10 cellular contexts compared by ENCODE assay signal in the genomic region with DNA sequence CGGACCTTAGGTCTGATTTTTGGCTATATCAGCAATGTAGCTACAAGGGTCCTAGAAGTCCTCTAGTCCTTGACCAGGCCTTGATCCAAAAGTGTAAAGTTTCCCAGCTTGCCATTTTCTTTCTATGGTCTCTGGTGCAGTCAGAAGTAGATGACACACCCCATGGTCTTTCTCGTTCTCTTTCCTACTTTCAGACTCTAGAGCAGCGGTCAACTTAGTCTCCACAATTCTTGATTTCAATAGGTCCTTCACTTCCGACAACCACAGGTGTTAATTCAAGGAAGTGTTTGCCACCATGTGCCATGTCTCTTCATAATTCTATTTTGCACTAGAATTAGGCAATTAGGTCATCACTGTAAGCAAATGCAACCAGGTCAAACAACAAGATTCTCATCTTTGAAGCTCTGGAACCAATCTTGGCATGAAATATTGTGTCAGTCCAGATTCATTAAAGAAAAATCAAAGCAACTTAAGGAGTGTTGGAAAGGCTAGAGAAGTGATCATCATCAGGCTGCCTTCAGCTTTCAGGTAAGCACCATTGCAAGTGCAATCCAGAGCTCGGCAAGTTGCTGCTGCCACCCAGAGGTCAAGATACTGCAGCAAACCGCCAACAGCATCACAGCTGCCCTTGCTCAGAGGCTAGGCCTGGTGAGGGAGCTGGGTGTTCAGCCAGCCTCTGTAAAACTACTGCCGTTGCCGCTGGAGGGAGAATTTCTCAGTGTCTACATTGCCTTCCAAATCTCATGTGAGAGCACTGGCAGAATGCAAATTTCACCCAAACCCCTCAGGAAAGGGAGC. TPM values are rescaled to one million over a fixed set of nuclear protein-coding genes. Genes with fewer than 3 reads are reported as not detected.
A peak's percentile ranks its signal among the peaks of the same experiment; 100 is the strongest.
DNase-seq lines count a peak whose midpoint lies in the region; ATAC-seq and TF ChIP-seq lines count a peak whose summit lies in the region.
"Had no signal": no experiment of that assay in that cellular context is flagged by ENCODE, and none has a peak within 500 bp of the region (broad histone marks: within the 10 kb centered on the region; RNA-seq: fewer than 3 reads in every experiment).

No MANE protein-coding gene starts in this region.

- H3K4me3 ChIP-seq in HL-60 (replicated peaks; ENCODE audit: insufficient read depth, low read length) = no peak overlapping the region
- no peak overlapping the region for H3K4me3 ChIP-seq in SK-N-SH (ENCODE audit: low read depth in 2 of 2, low read length in 1 of 2)
- H3K4me3 ChIP-seq: BLaER1 treated with 17β-estradiol and CSF1 and Interleukin-3, amounts not matched to agents 10 nM and 100 nM had no signal

- H3K9me3 Mint-ChIP-seq in endothelial cell (ENCODE audit: unreplicated experiment) = no peaks in the 10 kb centered on the region
- H3K9me3 Mint-ChIP-seq: stimulated activated naive CD8-positive, alpha-beta T cell treated with anti-CD3 and anti-CD28 coated beads, Interleukin-15, Interleukin-2, amounts not matched to agents 100 ng/mL and 50 ng/mL, for 24 hours had no signal

- H3F3A ChIP-seq in SK-N-SH (replicated peaks; ENCODE audit: insufficient read depth) = peaks cover 8% of the 10 kb centered on the region

- H3K27ac ChIP-seq in HL-60 (replicated peaks) (no peak overlapping the region), SK-N-SH (ENCODE audit: low read depth in 2 of 2, low read length in 1 of 2) (no peak overlapping the region)
- H3K27ac ChIP-seq: BLaER1 treated with 17β-estradiol and CSF1 and Interleukin-3, amounts not matched to agents 10 nM and 100 nM had no signal

- peak; percentile 92 for ATAC-seq in GM19467 (IDR thresholded peaks at IDR 0.05; ENCODE audit: unreplicated experiment)

- H2AFZ ChIP-seq in SK-N-SH (ENCODE audit: low read depth) = peak overlapping the region; percentile 37; the same call in 1 of the 2 replicates

- no peaks in the 10 kb centered on the region for H4K20me1 ChIP-seq in SK-N-SH (ENCODE audit: insufficient read depth)
- H4K20me1 ChIP-seq: BLaER1 treated with 17β-estradiol and CSF1 and Interleukin-3, amounts not matched to agents 10 nM and 100 nM had no signal

- no peaks in the 10 kb centered on the region for H3K36me3 Mint-ChIP-seq in endothelial cell (ENCODE audit: low read depth, unreplicated experiment)

- H3K27me3 ChIP-seq in HL-60 (ENCODE audit: insufficient read depth, poor library complexity, severe bottlenecking) (peaks cover 2% of the 10 kb centered on the region), SK-N-SH (ENCODE audit: insufficient read depth) (no peaks in the 10 kb centered on the region)
- H3K27me3 ChIP-seq: BLaER1 treated with 17β-estradiol and CSF1 and Interleukin-3, amounts not matched to agents 10 nM and 100 nM had no signal

- CTCF ChIA-PET in SK-N-SH (lab: Yijun Ruan, JAX) = interaction anchor here (0.6 to 6.8 kb wide), 24 partner anchors 12 to 346 kb away, joined by 3 to 63 read pairs (median 4); no protein-coding TSS in a partner anchor

- POLR2A ChIA-PET in SK-N-SH (lab: Yijun Ruan, JAX) = interaction anchor here (1.0 kb wide), 1 partner anchor 86 kb away, joined by 3 read pairs; no protein-coding TSS in a partner anchor

- TF ChIP-seq RAD21 in SK-N-SH (IDR thresholded peaks at IDR 0.05; ENCODE audit: low read length) = peak; percentile 89

- H3K4me1 ChIP-seq in SK-N-SH (ENCODE audit: control insufficient read depth in 1 of 2, insufficient read depth in 2 of 2, low read depth in 1 of 2, low read length in 1 of 2) = no peaks in the 10 kb centered on the region; a peak in 1 of 4 replicates
- H3K4me1 ChIP-seq: BLaER1 treated with 17β-estradiol and CSF1 and Interleukin-3, amounts not matched to agents 10 nM and 100 nM had no signal

- H3K4me1 Mint-ChIP-seq in endothelial cell (ENCODE audit: unreplicated experiment) = peaks cover 2% of the 10 kb centered on the region

- no peak overlapping the region for H3K9ac ChIP-seq in SK-N-SH
- H3K9ac ChIP-seq: BLaER1 treated with 17β-estradiol and CSF1 and Interleukin-3, amounts not matched to agents 10 nM and 100 nM had no signal

- 45% methylated on average over 6 of the region's 8 CpGs for whole genome bisulfite sequencing in SK-N-SH (ENCODE audit: low lambda C conversion rate)

- TF ChIP-seq EP300 in SK-N-SH (IDR thresholded peaks at IDR 0.05; ENCODE audit: borderline replicate concordance in 1 of 2, low read depth in 1 of 2, low read length in 1 of 2) = no peak

- H3K36me3 ChIP-seq in SK-N-SH (replicated peaks in 1 of 2; ENCODE audit: control insufficient read depth in 1 of 2, insufficient read depth in 2 of 2, low read length in 1 of 2) = no peaks in the 10 kb centered on the region
- H3K36me3 ChIP-seq: BLaER1 treated with 17β-estradiol and CSF1 and Interleukin-3, amounts not matched to agents 10 nM and 100 nM had no signal

- H3K4me3 Mint-ChIP-seq in endothelial cell (ENCODE audit: unreplicated experiment) = no peak overlapping the region
- H3K4me3 Mint-ChIP-seq: stimulated activated naive CD8-positive, alpha-beta T cell treated with anti-CD3 and anti-CD28 coated beads, Interleukin-15, Interleukin-2, amounts not matched to agents 100 ng/mL and 50 ng/mL, for 24 hours had no signal

- no peaks in the 10 kb centered on the region for H3K9me2 ChIP-seq in SK-N-SH

- H3K27ac Mint-ChIP-seq in endothelial cell (ENCODE audit: unreplicated experiment) = no peak overlapping the region
- H3K27ac Mint-ChIP-seq: stimulated activated naive CD8-positive, alpha-beta T cell treated with anti-CD3 and anti-CD28 coated beads, Interleukin-15, Interleukin-2, amounts not matched to agents 100 ng/mL and 50 ng/mL, for 24 hours had no signal

- H3K79me2 ChIP-seq in SK-N-SH (ENCODE audit: insufficient read depth) = peaks cover 5% of the 10 kb centered on the region; the same call in 1 of the 2 replicates

- TF ChIP-seq CTCF in HL-60 (IDR thresholded peaks at IDR 0.05; ENCODE audit: insufficient read depth, low read length) (peak; percentile 57), SK-N-SH (IDR thresholded peaks at IDR 0.05) (peak; percentile 66), endothelial cell (IDR thresholded peaks at IDR 0.05; ENCODE audit: unreplicated experiment) (no peak)

- no peaks in the 10 kb centered on the region for H3K9me3 ChIP-seq in SK-N-SH

- peak in 2 of 3 experiments; percentile 38 to 66 for DNase-seq in NCI-H1417 (lab: John Stamatoyannopoulos, UW)
- DNase-seq in NCI-H1417 treated with DMSO at 0.1 percent for 48 hours (lab: John Stamatoyannopoulos, UW) = no peak
- peak; percentile 28 to 70 for DNase-seq in HL-60 (ENCODE audit: low read depth in 1 of 2, low spot score in 1 of 2)
- peak; percentile 61 for DNase-seq in SK-N-SH
- peak; percentile 63 for DNase-seq in endothelial cell (ENCODE audit: low spot score)
- peak; percentile 66 for DNase-seq in myocyte (ENCODE audit: low read depth)
- no peak for DNase-seq in T-helper 9 cell

- H3K4me2 ChIP-seq in SK-N-SH = no peak overlapping the region
- H3K4me2 ChIP-seq: BLaER1 treated with 17β-estradiol and CSF1 and Interleukin-3, amounts not matched to agents 10 nM and 100 nM had no signal

- H3K27me3 Mint-ChIP-seq in endothelial cell (ENCODE audit: unreplicated experiment) = peaks cover under 1% of the 10 kb centered on the region

TF ChIP-seq in SK-N-SH, 30 proteins besides CTCF, POLR2A, EP300 and RAD21:
- TF ChIP-seq GABPA (IDR thresholded peaks at IDR 0.05; ENCODE audit: low read depth) (no peak), TEAD4 (IDR thresholded peaks at IDR 0.05; ENCODE audit: borderline replicate concordance, insufficient read depth) (no peak), RCOR1 (IDR thresholded peaks at IDR 0.05; ENCODE audit: low read length) (0 out of 2 replicates have a peak, but pooled peaks have one; percentile 30), SMC3 (IDR thresholded peaks at IDR 0.05; ENCODE audit: low read depth, low read length) (peak; percentile 89), PBX3 (IDR thresholded peaks at IDR 0.05) (no peak)
- TF ChIP-seq, protein P1, sequence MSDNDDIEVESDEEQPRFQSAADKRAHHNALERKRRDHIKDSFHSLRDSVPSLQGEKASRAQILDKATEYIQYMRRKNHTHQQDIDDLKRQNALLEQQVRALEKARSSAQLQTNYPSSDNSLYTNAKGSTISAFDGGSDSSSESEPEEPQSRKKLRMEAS (IDR thresholded peaks at IDR 0.05; ENCODE audit: low read depth) = no peak

RNA-seq across cellular contexts. Expression of gene SYNE1, which starts 5.6 kb away (rescaled TPM):
- 31.1 and 38.7 TPM in 2 replicates for polyA plus RNA-seq in SK-N-SH (2012; rRNA removed)
- polyA plus RNA-seq in SK-N-SH (2012; cell fraction: cytosol; rRNA removed) = 24.8 and 26.9 TPM in 2 replicates
- 73.3 and 99.4 TPM in 2 replicates for polyA plus RNA-seq in SK-N-SH (2012; cell fraction: nucleus; rRNA removed)
- 12.7 TPM for total RNA-seq in endothelial cell (ENCODE audit: unreplicated experiment)
- total RNA-seq in myocyte = 123 and 258 TPM in 2 replicates
- 45.0 TPM for polyA plus RNA-seq in myocyte (2012)

RNA-seq across cellular contexts. Expression of gene MYCT1, which starts 54.9 kb away (rescaled TPM):
- polyA plus RNA-seq in SK-N-SH (2012; rRNA removed) = 7.6 and 15.4 TPM in 2 replicates
- 12.7 and 15.0 TPM in 2 replicates for polyA plus RNA-seq in SK-N-SH (2012; cell fraction: cytosol; rRNA removed)
- 4.0 and 9.9 TPM in 2 replicates for polyA plus RNA-seq in SK-N-SH (2012; cell fraction: nucleus; rRNA removed)
- total RNA-seq in endothelial cell (ENCODE audit: unreplicated experiment) = 178 TPM
- 0.21 TPM in 1 of 2 replicates, not detected in the other for total RNA-seq in myocyte
- polyA plus RNA-seq in myocyte (2012) = 0.05 TPM

Comparison
In these comparisons a context has a peak if more than half of its experiments do, and no peak if none do; other contexts are left out.
1. DNase-seq: peak in NCI-H1417 (2 of 3), HL-60 (2 of 2), SK-N-SH (single experiment), endothelial cell (single experiment) and myocyte (single experiment); none in NCI-H1417 treated with DMSO at 0.1 percent for 48 hours (single experiment) and T-helper 9 cell (single experiment).
2. RNA of gene MYCT1, which starts 54.9 kb away (total RNA-seq): 178 TPM in endothelial cell (single experiment); 0.21 TPM in myocyte; every median in the first group is over 100 times any median in the second.